16 cellular contexts compared by ENCODE assay signal in the genomic region with DNA sequence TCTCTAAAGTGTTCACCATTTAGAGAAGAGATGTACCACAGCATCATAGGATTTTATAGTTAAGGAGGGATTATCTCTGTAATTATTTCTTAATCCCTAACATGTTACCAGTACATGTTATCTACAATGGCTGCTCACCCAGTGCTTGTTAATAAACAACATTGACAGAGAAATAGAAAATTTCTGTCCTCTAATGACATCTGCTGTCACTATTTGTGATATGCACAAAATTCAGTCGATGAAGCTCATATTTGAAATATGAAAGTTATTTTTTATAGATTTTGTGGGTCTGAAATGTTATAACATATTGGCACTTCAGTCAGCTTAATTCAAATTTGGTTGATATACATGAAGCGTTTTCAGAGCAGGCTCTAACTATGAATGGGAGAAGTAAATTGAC. TPM values are rescaled to one million over a fixed set of nuclear protein-coding genes. Genes with fewer than 3 reads are reported as not detected.
DNase-seq lines count a peak whose midpoint lies in the region; ATAC-seq and TF ChIP-seq lines count a peak whose summit lies in the region.
"Had no signal": no experiment of that assay in that cellular context is flagged by ENCODE, and none has a peak within 500 bp of the region (broad histone marks: within the 10 kb centered on the region; RNA-seq: fewer than 3 reads in every experiment).

No MANE protein-coding gene starts in this region.

- no peak overlapping the region for H3K27ac ChIP-seq in PC-3 (ENCODE audit: low read length)
- H3K27ac ChIP-seq: Peyer's patch had no signal

- DNase-seq in G401 (ENCODE audit: low spot score) (peak; percentile 5), NCI-H524 (lab: John Stamatoyannopoulos, UW) (peak; percentile 76 to 89), PC-3 (no peak), pons (ENCODE audit: low spot score) (peak; percentile 13), NCI-H1105 (lab: John Stamatoyannopoulos, UW) (no peak), amygdala (lab: John Stamatoyannopoulos, UW) (no peak)
- no peak for DNase-seq in stimulated activated CD4-positive, alpha-beta T cell treated with anti-CD3 and anti-CD28 coated beads, Interleukin-2, amount 100 ng/mL, for 24 hours
- DNase-seq: C1 segment of cervical spinal cord, DMS79 treated with DMSO at 0.1 percent for 48 hours, NCI-H1436, NCI-H1930, NCI-H2171, NCI-H69, Peyer's patch had no signal

- BruUV-seq in PC-3 (replicated peaks; lab: Mats Ljungman, UMichigan): no TSS peak

- intact Hi-C loops in PC-3 (cut with micrococcal nuclease): no loop called here

- H2AFZ ChIP-seq in PC-3 (ENCODE audit: low read length): no peak overlapping the region

- H3K27me3 ChIP-seq in PC-3 (ENCODE audit: low read length): no peaks in the 10 kb centered on the region
- H3K27me3 ChIP-seq: Peyer's patch had no signal

- POLR2A ChIA-PET in PC-3 (lab: Charles Lee; ENCODE audit: unreplicated experiment): no interaction called here

- no peaks in the 10 kb centered on the region for H3F3A ChIP-seq in PC-3 (ENCODE audit: low read length, unreplicated experiment)

- H3K9me3 ChIP-seq in PC-3 (ENCODE audit: low read length): no peaks in the 10 kb centered on the region
- H3K9me3 ChIP-seq: Peyer's patch had no signal

- no peak overlapping the region for H3K4me3 ChIP-seq in PC-3 (ENCODE audit: low read length)
- H3K4me3 ChIP-seq: K562, Peyer's patch had no signal

- no peaks in the 10 kb centered on the region for H3K36me3 ChIP-seq in PC-3 (ENCODE audit: low read depth, low read length)
- H3K36me3 ChIP-seq: Peyer's patch had no signal

- ATAC-seq in PC-3: no peak
- ATAC-seq: K562 had no signal

- TF ChIP-seq CTCF in PC-3 (conservative IDR thresholded peaks at IDR 0.05; ENCODE audit: low read depth, low read length): peak; percentile 13; the same call in 1 of the 2 replicates

- H3K4me1 ChIP-seq in PC-3 (ENCODE audit: insufficient read depth, low read length): no peaks in the 10 kb centered on the region
- H3K4me1 ChIP-seq: Peyer's patch had no signal

- H3K4me2 ChIP-seq in PC-3 (ENCODE audit: low read length): no peak overlapping the region

- in situ Hi-C loops in G401 (cut with HindIII; ENCODE audit: low sequenced_read_pairs): no loop called here

- no peak overlapping the region for H3K9ac ChIP-seq in PC-3 (ENCODE audit: low read length)

- CTCF ChIA-PET in PC-3 (lab: Charles Lee): no interaction called here

- no peaks in the 10 kb centered on the region for H3K79me2 ChIP-seq in PC-3 (ENCODE audit: low read length)

- no peaks in the 10 kb centered on the region for H3K9me2 ChIP-seq in PC-3 (replicated peaks; ENCODE audit: low read length)

- H4K20me1 ChIP-seq in PC-3 (ENCODE audit: low read length): no peaks in the 10 kb centered on the region

RNA-seq across cellular contexts. Expression of a gene that starts 48.8 kb away (rescaled TPM):
- not detected in 2 replicates for total RNA-seq in G401 (2014; rRNA removed; shearing (Covaris generic))
- total RNA-seq in PC-3 (2014; rRNA removed): not detected in 2 replicates
- total RNA-seq: K562, Peyer's patch, SK-MEL-5 had no signal

Comparison
In these comparisons a context has a peak if more than half of its experiments do, and no peak if none do; other contexts are left out.
1. DNase-seq: peak in G401 (single experiment), NCI-H524 (2 of 2) and pons (single experiment); none in PC-3 (single experiment), NCI-H1105 (single experiment), amygdala (0 of 56) and stimulated activated CD4-positive, alpha-beta T cell treated with anti-CD3 and anti-CD28 coated beads, Interleukin-2, amount 100 ng/mL, for 24 hours (0 of 2).